Comparison of ENCODE assay signal across 12 cellular contexts in genomic region chr9:125238127-125238914, GRCh38. TPM values are rescaled to one million over a fixed set of nuclear protein-coding genes. Genes with fewer than 3 reads are reported as not detected.
DNase-seq lines count a peak whose midpoint lies in the region; ATAC-seq, FAIRE-seq and TF ChIP-seq lines count a peak whose summit lies in the region.
"Had no signal": no experiment of that assay in that cellular context is flagged by ENCODE, and none has a peak within 500 bp of the region (broad histone marks: within the 10 kb centered on the region; RNA-seq: fewer than 3 reads in every experiment).

No MANE protein-coding gene starts in this region.

- intact Hi-C loops in heart right ventricle (cut with DNase I) (no loop called here), cardiac septum (cut with DNase I) (no loop called here), ascending aorta (cut with DNase I) (no loop called here), HepG2 (cut with micrococcal nuclease; ENCODE audit: unreplicated experiment) (no loop called here), upper lobe of right lung (cut with DNase I) (no loop called here)

- no peak for TF ChIP-seq RAD21 in HepG2 (CRISPR knock-in tag; IDR thresholded peaks at IDR 0.05)

- peaks cover 56% of the 10 kb centered on the region for H4K20me1 ChIP-seq in HepG2 (ENCODE audit: insufficient read depth, low read length)

- FAIRE-seq in HepG2 (lab: Jason Lieb, UNC) = no peak
- FAIRE-seq: H54 had no signal

- CTCF ChIA-PET in HepG2 (lab: Yijun Ruan, JAX; ENCODE audit: low intra/inter-chr PET ratio, low total read pairs) = no interaction called here

- peak overlapping the region in 1 of 10 donors; percentile 21 for H3K27ac ChIP-seq in heart right ventricle
- H3K27ac ChIP-seq in ascending aorta = no peak overlapping the region
- no peak overlapping the region for H3K27ac ChIP-seq in HepG2 (ENCODE audit: extremely low read length, insufficient read depth, low read length)
- no peak overlapping the region for H3K27ac ChIP-seq in upper lobe of right lung

- no peak for DNase-seq in heart right ventricle
- DNase-seq in cardiac septum (ENCODE audit: low spot score) = no peak
- DNase-seq in ascending aorta (ENCODE audit: low spot score in 2 of 2) = no peak
- no peak for DNase-seq in HepG2 (ENCODE audit: low spot score)
- no peak for DNase-seq in upper lobe of right lung
- no peak for DNase-seq in NCI-H1694 treated with DMSO at 0.1 percent for 48 hours (lab: John Stamatoyannopoulos, UW)
- DNase-seq in iPS-NIHi11 (ENCODE audit: low spot score) = no peak
- DNase-seq in activated effector memory CD4-positive, alpha-beta T cell treated with Interleukin-2 at 50 U/mL for 16 hours = no peak
- DNase-seq: DMS79 treated with DMSO at 0.1 percent for 48 hours, midbrain, NCI-H2107 had no signal

- peaks cover 26 to 67% (median 63%) of the 10 kb centered on the region in 9 donors for H3K4me1 ChIP-seq in heart right ventricle
- H3K4me1 ChIP-seq in ascending aorta = peaks cover 16 to 44% of the 10 kb centered on the region in 2 donors
- H3K4me1 ChIP-seq in HepG2 (ENCODE audit: insufficient read depth, low read length) = peaks cover 60% of the 10 kb centered on the region
- H3K4me1 ChIP-seq in upper lobe of right lung = peaks cover 52% of the 10 kb centered on the region

- ATAC-seq in heart right ventricle (no peak), HepG2 (no peak), upper lobe of right lung (no peak)

- TF ChIP-seq CTCF in heart right ventricle (IDR thresholded peaks at IDR 0.05) (no peak), ascending aorta (IDR thresholded peaks at IDR 0.05) (no peak), HepG2 (CRISPR knock-in tag; IDR thresholded peaks at IDR 0.05) (no peak), upper lobe of right lung (IDR thresholded peaks at IDR 0.05) (no peak)

- no peaks in the 10 kb centered on the region for H3K27me3 ChIP-seq in heart right ventricle
- no peaks in the 10 kb centered on the region for H3K27me3 ChIP-seq in ascending aorta
- H3K27me3 ChIP-seq in HepG2 (ENCODE audit: control insufficient read depth in 1 of 2, insufficient read depth in 2 of 2, low read length in 2 of 2) = no peaks in the 10 kb centered on the region; a peak in 1 of 5 replicates
- no peaks in the 10 kb centered on the region for H3K27me3 ChIP-seq in upper lobe of right lung

- H3K4me3 ChIP-seq in heart right ventricle (peak overlapping the region in 9 of 10 donors; percentile 3 to 99 (median 88)), ascending aorta (peak overlapping the region; percentile 79 to 95), HepG2 (replicated peaks in 1 of 3; ENCODE audit: insufficient read depth in 1 of 3, low read depth in 2 of 3, low read length in 3 of 3) (peak overlapping the region; percentile 80 to 98 (median 97)), upper lobe of right lung (peak overlapping the region; percentile 83)

- peak overlapping the region; percentile 72 for H3K4me2 ChIP-seq in HepG2 (ENCODE audit: low read depth, low read length)

- BruUV-seq in HepG2 (replicated peaks; lab: Mats Ljungman, UMichigan) = no TSS peak

- POLR2A ChIA-PET in HepG2 (lab: Yijun Ruan, JAX) = interaction anchor here (1.6 to 2.5 kb wide), 2 partner anchors 23 to 38 kb away, joined by 4 to 8 read pairs; partner anchors contain the start of genes GAPVD1 and RABEPK

- H2AFZ ChIP-seq in HepG2 (ENCODE audit: low read length) = no peak overlapping the region

- peaks cover 0 to 70% (median 52%) of the 10 kb centered on the region in 9 donors for H3K36me3 ChIP-seq in heart right ventricle
- H3K36me3 ChIP-seq in ascending aorta = peaks cover 36 to 57% of the 10 kb centered on the region in 2 donors
- H3K36me3 ChIP-seq in HepG2 (replicated peaks in 1 of 2; ENCODE audit: control insufficient read depth in 1 of 2, insufficient read depth in 2 of 2, low read length in 2 of 2) = peaks cover 7 to 54% of the 10 kb centered on the region in 2 experiments
- peaks cover 64% of the 10 kb centered on the region for H3K36me3 ChIP-seq in upper lobe of right lung

- peak in 1 of 2 experiments; percentile 23; a peak in 1 of 4 replicates for TF ChIP-seq POLR2A in HepG2 (IDR thresholded peaks at IDR 0.05; ENCODE audit: insufficient read depth in 1 of 2, low read depth in 2 of 2, low read length in 2 of 2)

- WGBS in heart right ventricle, 2 donors = 66 to 77% methylated on average over 7 of the region's 7 CpGs
- WGBS in HepG2 (ENCODE audit: low lambda C conversion rate) = 80% methylated on average over 7 of the region's 7 CpGs

- TF ChIP-seq EP300 in HepG2 (IDR thresholded peaks at IDR 0.05; ENCODE audit: low read depth in 2 of 2, low read length in 2 of 2) (no peak), HepG2 (CRISPR knock-in tag; IDR thresholded peaks at IDR 0.05; ENCODE audit: borderline replicate concordance) (no peak)

- in situ Hi-C loops in HepG2 (cut with HindIII; ENCODE audit: extremely low pct_ligation_motif_present, low pct_unique_long_range_greater_than_20kb) = no loop called here

- peak overlapping the region; percentile 51; the same call in 1 of the 2 replicates for H3K9ac ChIP-seq in HepG2 (ENCODE audit: insufficient read depth, low read depth, low read length)

- peaks cover 52% of the 10 kb centered on the region for H3K79me2 ChIP-seq in HepG2 (ENCODE audit: insufficient read depth, low read length)

- H3K9me3 ChIP-seq in heart right ventricle (no peaks in the 10 kb centered on the region), ascending aorta (no peaks in the 10 kb centered on the region), HepG2 (ENCODE audit: low read length) (no peaks in the 10 kb centered on the region), upper lobe of right lung (no peaks in the 10 kb centered on the region)

RNA-seq across cellular contexts. Expression of gene HSPA5, which starts 2.8 kb away (rescaled TPM):
- total RNA-seq in heart right ventricle = 100 to 1,000 TPM; 184 to 329 (median 234) TPM
- polyA plus RNA-seq in heart right ventricle = 1,000 to 10,000 TPM in 1 of 2 donors, 10 to 100 TPM in 1; 50.6 to 1,022 TPM
- total RNA-seq in cardiac septum = 284 TPM
- total RNA-seq in ascending aorta = 133 TPM
- total RNA-seq in HepG2 (2016; rRNA removed; fragmentation: Illumina TruSeq; extraction: Trizol) = 170 and 201 TPM in 2 replicates
- 11.3 and 12.9 TPM in 2 replicates for total RNA-seq in HepG2 (2016; cell fraction: cytosol; rRNA removed; fragmentation: Illumina TruSeq; extraction: Trizol; ENCODE audit: low read depth)
- total RNA-seq in HepG2 (2016; cell fraction: insoluble cytoplasmic fraction; rRNA removed; fragmentation: Illumina TruSeq; extraction: Trizol) = 150 and 197 TPM in 2 replicates
- 29.2 and 35.2 TPM in 2 replicates for total RNA-seq in HepG2 (2016; cell fraction: membrane; rRNA removed; fragmentation: Illumina TruSeq; extraction: Trizol)
- 348 and 388 TPM in 2 replicates for total RNA-seq in HepG2 (2016; cell fraction: nucleus; rRNA removed; fragmentation: Illumina TruSeq; extraction: Trizol)
- polyA plus RNA-seq in HepG2 (2011; rRNA removed) = 187 and 206 TPM in 2 replicates
- polyA plus RNA-seq in HepG2 (2011; cell fraction: cytosol; rRNA removed) = 150 and 201 TPM in 2 replicates
- 105 and 114 TPM in 2 replicates for polyA plus RNA-seq in HepG2 (2011; cell fraction: nucleus; rRNA removed)
- polyA plus RNA-seq in HepG2 (2012) = 378 and 476 TPM in 2 replicates
- 23.2 and 24.9 TPM in 2 replicates for polyA plus RNA-seq in HepG2 (2016; cell fraction: cytosol; fragmentation: Illumina TruSeq; extraction: Trizol; ENCODE audit: low read depth)
- 263 and 283 TPM in 2 replicates for polyA plus RNA-seq in HepG2 (2016; cell fraction: insoluble cytoplasmic fraction; fragmentation: Illumina TruSeq; extraction: Trizol; ENCODE audit: low read depth)
- 33.1 and 41.5 TPM in 2 replicates for polyA plus RNA-seq in HepG2 (2016; cell fraction: membrane; fragmentation: Illumina TruSeq; extraction: Trizol; ENCODE audit: low read depth)
- polyA plus RNA-seq in HepG2 (2016; cell fraction: nucleus; fragmentation: Illumina TruSeq; extraction: Trizol; ENCODE audit: insufficient read depth, low read depth) = 733 and 789 TPM in 2 replicates
- polyA minus RNA-seq in HepG2 (2011; rRNA and poly(A)+ RNA removed; ENCODE audit: low replicate concordance) = 133 and 284 TPM in 2 replicates
- polyA minus RNA-seq in HepG2 (2011; cell fraction: cytosol; rRNA and poly(A)+ RNA removed) = 290 and 324 TPM in 2 replicates
- 124 and 160 TPM in 2 replicates for polyA minus RNA-seq in HepG2 (2011; cell fraction: nucleus; rRNA and poly(A)+ RNA removed)
- total RNA-seq in upper lobe of right lung = 282 TPM

RNA-seq across cellular contexts. Expression of gene GAPVD1, which starts 23.3 kb away (rescaled TPM):
- total RNA-seq in heart right ventricle (10 to 100 TPM; 27.0 to 40.0 (median 35.0) TPM), cardiac septum (31.1 TPM), ascending aorta (18.9 TPM), HepG2 (2016; rRNA removed; fragmentation: Illumina TruSeq; extraction: Trizol) (33.2 and 47.0 TPM in 2 replicates), upper lobe of right lung (68.9 TPM)
- polyA plus RNA-seq in heart right ventricle (1 to 10 TPM; 6.9 to 7.8 TPM), HepG2 (2011; rRNA removed) (9.4 and 11.1 TPM in 2 replicates)
- 14.6 and 17.1 TPM in 2 replicates for total RNA-seq in HepG2 (2016; cell fraction: cytosol; rRNA removed; fragmentation: Illumina TruSeq; extraction: Trizol; ENCODE audit: low read depth)
- total RNA-seq in HepG2 (2016; cell fraction: insoluble cytoplasmic fraction; rRNA removed; fragmentation: Illumina TruSeq; extraction: Trizol) = 32.1 and 41.4 TPM in 2 replicates
- total RNA-seq in HepG2 (2016; cell fraction: membrane; rRNA removed; fragmentation: Illumina TruSeq; extraction: Trizol) = 14.1 and 14.7 TPM in 2 replicates
- total RNA-seq in HepG2 (2016; cell fraction: nucleus; rRNA removed; fragmentation: Illumina TruSeq; extraction: Trizol) = 39.6 and 45.1 TPM in 2 replicates
- 4.5 and 7.1 TPM in 2 replicates for polyA plus RNA-seq in HepG2 (2011; cell fraction: cytosol; rRNA removed)
- polyA plus RNA-seq in HepG2 (2011; cell fraction: nucleus; rRNA removed) = 15.4 and 18.2 TPM in 2 replicates
- 14.1 and 14.6 TPM in 2 replicates for polyA plus RNA-seq in HepG2 (2012)
- 0.40 and 0.53 TPM in 2 replicates for polyA plus RNA-seq in HepG2 (2016; cell fraction: cytosol; fragmentation: Illumina TruSeq; extraction: Trizol; ENCODE audit: low read depth)
- 16.0 and 18.1 TPM in 2 replicates for polyA plus RNA-seq in HepG2 (2016; cell fraction: insoluble cytoplasmic fraction; fragmentation: Illumina TruSeq; extraction: Trizol; ENCODE audit: low read depth)
- 1.4 and 1.7 TPM in 2 replicates for polyA plus RNA-seq in HepG2 (2016; cell fraction: membrane; fragmentation: Illumina TruSeq; extraction: Trizol; ENCODE audit: low read depth)
- polyA plus RNA-seq in HepG2 (2016; cell fraction: nucleus; fragmentation: Illumina TruSeq; extraction: Trizol; ENCODE audit: insufficient read depth, low read depth) = 21.3 and 26.6 TPM in 2 replicates
- 22.4 and 55.2 TPM in 2 replicates for polyA minus RNA-seq in HepG2 (2011; rRNA and poly(A)+ RNA removed; ENCODE audit: low replicate concordance)
- 24.6 and 33.5 TPM in 2 replicates for polyA minus RNA-seq in HepG2 (2011; cell fraction: cytosol; rRNA and poly(A)+ RNA removed)
- polyA minus RNA-seq in HepG2 (2011; cell fraction: nucleus; rRNA and poly(A)+ RNA removed) = 59.9 and 66.5 TPM in 2 replicates

RNA-seq across cellular contexts. Expression of gene RABEPK, which starts 38.0 kb away (rescaled TPM):
- total RNA-seq in heart right ventricle = 10 to 100 TPM in 6 of 10 donors, 1 to 10 TPM in 4; 6.5 to 12.7 (median 10.2) TPM
- 10 to 100 TPM in 1 of 2 donors, 1 to 10 TPM in 1; 9.7 to 24.3 TPM for polyA plus RNA-seq in heart right ventricle
- 9.4 TPM for total RNA-seq in cardiac septum
- total RNA-seq in ascending aorta = 20.4 TPM
- total RNA-seq in HepG2 (2016; rRNA removed; fragmentation: Illumina TruSeq; extraction: Trizol) = 90.0 and 103 TPM in 2 replicates
- total RNA-seq in HepG2 (2016; cell fraction: cytosol; rRNA removed; fragmentation: Illumina TruSeq; extraction: Trizol; ENCODE audit: low read depth) = 53.4 and 72.5 TPM in 2 replicates
- total RNA-seq in HepG2 (2016; cell fraction: insoluble cytoplasmic fraction; rRNA removed; fragmentation: Illumina TruSeq; extraction: Trizol) = 93.4 and 96.8 TPM in 2 replicates
- 85.0 and 123 TPM in 2 replicates for total RNA-seq in HepG2 (2016; cell fraction: membrane; rRNA removed; fragmentation: Illumina TruSeq; extraction: Trizol)
- 41.3 and 42.3 TPM in 2 replicates for total RNA-seq in HepG2 (2016; cell fraction: nucleus; rRNA removed; fragmentation: Illumina TruSeq; extraction: Trizol)
- 61.1 and 75.5 TPM in 2 replicates for polyA plus RNA-seq in HepG2 (2011; rRNA removed)
- polyA plus RNA-seq in HepG2 (2011; cell fraction: cytosol; rRNA removed) = 64.3 and 75.5 TPM in 2 replicates
- 34.1 and 38.7 TPM in 2 replicates for polyA plus RNA-seq in HepG2 (2011; cell fraction: nucleus; rRNA removed)
- 49.1 and 54.5 TPM in 2 replicates for polyA plus RNA-seq in HepG2 (2012)
- polyA plus RNA-seq in HepG2 (2016; cell fraction: cytosol; fragmentation: Illumina TruSeq; extraction: Trizol; ENCODE audit: low read depth) = 46.9 and 76.5 TPM in 2 replicates
- 89.7 and 90.2 TPM in 2 replicates for polyA plus RNA-seq in HepG2 (2016; cell fraction: insoluble cytoplasmic fraction; fragmentation: Illumina TruSeq; extraction: Trizol; ENCODE audit: low read depth)
- 64.9 and 87.8 TPM in 2 replicates for polyA plus RNA-seq in HepG2 (2016; cell fraction: membrane; fragmentation: Illumina TruSeq; extraction: Trizol; ENCODE audit: low read depth)
- 63.0 and 63.2 TPM in 2 replicates for polyA plus RNA-seq in HepG2 (2016; cell fraction: nucleus; fragmentation: Illumina TruSeq; extraction: Trizol; ENCODE audit: insufficient read depth, low read depth)
- 38.7 and 63.4 TPM in 2 replicates for polyA minus RNA-seq in HepG2 (2011; rRNA and poly(A)+ RNA removed; ENCODE audit: low replicate concordance)
- 18.4 and 19.4 TPM in 2 replicates for polyA minus RNA-seq in HepG2 (2011; cell fraction: cytosol; rRNA and poly(A)+ RNA removed)
- polyA minus RNA-seq in HepG2 (2011; cell fraction: nucleus; rRNA and poly(A)+ RNA removed) = 12.0 and 14.9 TPM in 2 replicates
- 10.0 TPM for total RNA-seq in upper lobe of right lung

RNA-seq across cellular contexts. Expression of gene PPP6C, which starts 48.7 kb away (rescaled TPM):
- total RNA-seq in heart right ventricle = 10 to 100 TPM; 32.3 to 41.5 (median 38.5) TPM
- polyA plus RNA-seq in heart right ventricle = 10 to 100 TPM; 10.3 to 17.3 TPM
- total RNA-seq in cardiac septum = 32.5 TPM
- total RNA-seq in ascending aorta = 33.8 TPM
- 20.9 and 32.7 TPM in 2 replicates for total RNA-seq in HepG2 (2016; rRNA removed; fragmentation: Illumina TruSeq; extraction: Trizol)
- total RNA-seq in HepG2 (2016; cell fraction: cytosol; rRNA removed; fragmentation: Illumina TruSeq; extraction: Trizol; ENCODE audit: low read depth) = 7.3 and 8.8 TPM in 2 replicates
- total RNA-seq in HepG2 (2016; cell fraction: insoluble cytoplasmic fraction; rRNA removed; fragmentation: Illumina TruSeq; extraction: Trizol) = 22.6 and 28.4 TPM in 2 replicates
- 17.5 and 19.3 TPM in 2 replicates for total RNA-seq in HepG2 (2016; cell fraction: membrane; rRNA removed; fragmentation: Illumina TruSeq; extraction: Trizol)
- 12.4 and 13.3 TPM in 2 replicates for total RNA-seq in HepG2 (2016; cell fraction: nucleus; rRNA removed; fragmentation: Illumina TruSeq; extraction: Trizol)
- polyA plus RNA-seq in HepG2 (2011; rRNA removed) = 13.0 and 18.5 TPM in 2 replicates
- 9.8 and 15.8 TPM in 2 replicates for polyA plus RNA-seq in HepG2 (2011; cell fraction: cytosol; rRNA removed)
- 3.2 and 4.7 TPM in 2 replicates for polyA plus RNA-seq in HepG2 (2011; cell fraction: nucleus; rRNA removed)
- 16.8 and 24.2 TPM in 2 replicates for polyA plus RNA-seq in HepG2 (2012)
- 8.3 and 8.4 TPM in 2 replicates for polyA plus RNA-seq in HepG2 (2016; cell fraction: cytosol; fragmentation: Illumina TruSeq; extraction: Trizol; ENCODE audit: low read depth)
- polyA plus RNA-seq in HepG2 (2016; cell fraction: insoluble cytoplasmic fraction; fragmentation: Illumina TruSeq; extraction: Trizol; ENCODE audit: low read depth) = 44.1 and 50.4 TPM in 2 replicates
- polyA plus RNA-seq in HepG2 (2016; cell fraction: membrane; fragmentation: Illumina TruSeq; extraction: Trizol; ENCODE audit: low read depth) = 14.4 and 17.7 TPM in 2 replicates
- polyA plus RNA-seq in HepG2 (2016; cell fraction: nucleus; fragmentation: Illumina TruSeq; extraction: Trizol; ENCODE audit: insufficient read depth, low read depth) = 18.5 and 19.5 TPM in 2 replicates
- 9.8 and 19.2 TPM in 2 replicates for polyA minus RNA-seq in HepG2 (2011; rRNA and poly(A)+ RNA removed; ENCODE audit: low replicate concordance)
- polyA minus RNA-seq in HepG2 (2011; cell fraction: cytosol; rRNA and poly(A)+ RNA removed) = 15.6 and 16.9 TPM in 2 replicates
- 10.2 and 11.8 TPM in 2 replicates for polyA minus RNA-seq in HepG2 (2011; cell fraction: nucleus; rRNA and poly(A)+ RNA removed)
- total RNA-seq in upper lobe of right lung = 42.2 TPM
